21 cellular contexts compared by ENCODE assay signal in the genomic region with DNA sequence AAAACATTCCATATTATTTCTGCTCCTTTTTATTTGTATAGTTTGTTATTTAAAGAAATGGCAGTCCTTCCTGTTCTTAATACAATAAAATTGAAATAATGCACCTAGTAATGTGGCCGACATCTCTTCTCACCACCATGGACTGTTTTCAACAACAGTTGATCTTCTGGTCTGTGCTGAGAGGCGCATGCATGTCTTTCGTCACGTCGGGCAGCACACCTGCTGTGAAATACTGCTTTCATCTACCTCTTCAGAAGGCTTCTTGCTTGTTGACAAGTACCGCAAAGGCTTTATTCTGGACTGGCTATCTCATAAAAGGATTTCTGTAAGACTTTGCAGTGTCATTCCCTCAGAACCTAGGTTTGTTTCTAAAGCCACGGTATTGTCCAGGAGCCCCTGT. TPM values are rescaled to one million over a fixed set of nuclear protein-coding genes. Genes with fewer than 3 reads are reported as not detected.
DNase-seq lines count a peak whose midpoint lies in the region; ATAC-seq and TF ChIP-seq lines count a peak whose summit lies in the region.
"Had no signal": no experiment of that assay in that cellular context is flagged by ENCODE, and none has a peak within 500 bp of the region (broad histone marks: within the 10 kb centered on the region; RNA-seq: fewer than 3 reads in every experiment).

No MANE protein-coding gene starts in this region.

- no peaks in the 10 kb centered on the region for H3K9me3 ChIP-seq in thyroid gland
- H3K9me3 ChIP-seq: SJCRH30 had no signal

- TF ChIP-seq CTCF in thyroid gland (IDR thresholded peaks at IDR 0.05): no peak

- no peak overlapping the region for H3K4me3 ChIP-seq in thyroid gland (replicated peaks in 1 of 3)
- H3K4me3 ChIP-seq: GM12878, GM23338, SJCRH30 had no signal

- DNase-seq in NCI-H345 (lab: John Stamatoyannopoulos, UW): peak; percentile 2
- no peak for DNase-seq in NCI-H345 treated with DMSO at 0.1 percent for 48 hours (lab: John Stamatoyannopoulos, UW; ENCODE audit: unreplicated experiment)
- DNase-seq in ELF-1 (ENCODE audit: low read depth, low spot score): peak; percentile 32
- peak; percentile 41 for DNase-seq in NCI-H510A (lab: John Stamatoyannopoulos, UW)
- DNase-seq in islet precursor cell: peak; percentile 41
- DNase-seq in GM03348 (ENCODE audit: low spot score): no peak
- DNase-seq in thyroid gland: no peak
- DNase-seq: 8988T, DMS 273 treated with DMSO at 0.1 percent for 48 hours, GF-D8, HCEC 1CT, NCI-H1092 treated with DMSO at 0.1 percent for 48 hours, NCI-H1694 treated with DMSO at 0.1 percent for 48 hours, NCI-H2171, NCI-H446 treated with DMSO at 0.1 percent for 48 hours, NCI-H82, SJCRH30 had no signal

- no peak for ATAC-seq in GM18502 (IDR thresholded peaks at IDR 0.05; ENCODE audit: poor library complexity, unreplicated experiment)
- ATAC-seq: GM12878, GM23338 had no signal

- no peaks in the 10 kb centered on the region for H3K27me3 ChIP-seq in thyroid gland
- H3K27me3 ChIP-seq: SJCRH30 had no signal

- intact Hi-C loops in thyroid gland (cut with DNase I): no loop called here

- WGBS in thyroid gland, 2 donors: 89 to 91% methylated on average over 7 of the region's 7 CpGs

- TF ChIP-seq POLR2A in thyroid gland (IDR thresholded peaks at IDR 0.05): no peak

- no peak overlapping the region for H3K27ac ChIP-seq in thyroid gland
- H3K27ac ChIP-seq: SJCRH30 had no signal

- no peaks in the 10 kb centered on the region for H3K36me3 ChIP-seq in thyroid gland

- no peaks in the 10 kb centered on the region for H3K4me1 ChIP-seq in thyroid gland

RNA-seq across cellular contexts. Expression of a gene that starts 13.9 kb away (rescaled TPM):
- total RNA-seq in thyroid gland: under 1 TPM in 1 of 4 donors, not detected in 3; 0.33 TPM
- total RNA-seq: Daoy had no signal

Comparison
In these comparisons a context has a peak if more than half of its experiments do, and no peak if none do; other contexts are left out.
1. DNase-seq: peak in NCI-H345 (single experiment), ELF-1 (single experiment), NCI-H510A (single experiment) and islet precursor cell (single experiment); none in NCI-H345 treated with DMSO at 0.1 percent for 48 hours (single experiment), GM03348 (single experiment) and thyroid gland (0 of 2).